Comparison of ENCODE assay signal across 9 cellular contexts in the genomic region with DNA sequence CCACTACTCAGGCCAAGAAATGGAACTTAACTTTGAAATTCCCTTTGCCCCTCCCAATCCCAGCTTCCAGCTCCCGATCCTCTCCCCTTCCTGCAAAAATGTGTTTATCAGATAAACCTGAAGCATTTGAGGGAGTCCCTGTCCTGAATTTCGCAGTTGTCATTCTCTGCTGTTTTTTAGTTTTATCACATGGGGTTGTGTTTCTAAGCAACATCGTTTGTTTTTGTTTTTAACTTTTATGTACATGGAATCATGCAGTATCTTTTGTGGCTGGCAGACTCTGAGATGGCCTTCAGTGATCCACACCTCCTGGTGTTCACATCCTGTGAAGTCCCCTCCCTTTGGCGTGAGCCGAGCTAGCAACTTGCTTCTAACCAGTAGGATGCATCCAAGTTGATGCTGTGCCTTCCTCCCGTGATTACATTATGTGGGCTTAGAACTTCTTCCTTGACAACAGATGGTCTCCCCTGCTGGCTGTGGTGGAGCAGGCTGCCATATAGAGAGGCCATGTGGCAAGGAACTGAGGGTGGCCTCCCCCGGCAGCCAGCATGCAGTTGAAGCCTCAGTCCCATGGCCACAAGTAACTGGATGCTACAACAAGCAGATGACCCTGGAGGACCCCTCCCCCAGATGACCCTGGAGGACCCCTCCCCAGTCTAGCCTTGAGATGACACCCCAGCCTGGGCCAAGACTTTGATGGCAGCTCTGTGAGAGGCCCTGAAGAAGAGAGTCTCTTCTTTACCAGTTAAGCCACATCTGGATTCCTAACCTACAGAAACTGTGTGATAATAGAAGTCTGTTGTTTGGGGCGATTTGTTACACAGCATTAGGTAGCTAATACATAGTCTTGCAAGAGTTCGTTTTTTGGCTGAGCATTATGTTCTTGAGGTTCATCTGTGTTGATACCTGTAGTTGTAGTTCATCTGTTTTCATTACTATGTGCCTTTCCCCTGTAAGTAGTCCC. TPM values are rescaled to one million over a fixed set of nuclear protein-coding genes. Genes with fewer than 3 reads are reported as not detected.
A peak's percentile ranks its signal among the peaks of the same experiment; 100 is the strongest.
DNase-seq lines count a peak whose midpoint lies in the region; ATAC-seq and TF ChIP-seq lines count a peak whose summit lies in the region.
"Had no signal": no experiment of that assay in that cellular context is flagged by ENCODE, and none has a peak within 500 bp of the region (broad histone marks: within the 10 kb centered on the region; RNA-seq: fewer than 3 reads in every experiment).

No MANE protein-coding gene starts in this region.

- H3K27ac Mint-ChIP-seq in type B pancreatic cell: peak overlapping the region; percentile 87

- peak overlapping the region in 1 of 2 experiments; percentile 47 for H3K4ac ChIP-seq in mesenchymal stem cell (ENCODE audit: low read depth in 1 of 2, low read length in 2 of 2)

- ATAC-seq in Right ventricle myocardium superior (ENCODE audit: poor library complexity): no peak

- H3K4me1 Mint-ChIP-seq in type B pancreatic cell (ENCODE audit: unreplicated experiment): peaks cover 65% of the 10 kb centered on the region

- H3K9me3 Mint-ChIP-seq in type B pancreatic cell: no peaks in the 10 kb centered on the region

- H3K36me3 Mint-ChIP-seq in type B pancreatic cell: peaks cover 22% of the 10 kb centered on the region

- H3K18ac ChIP-seq in mesenchymal stem cell (ENCODE audit: low read depth in 1 of 2, low read length in 2 of 2): peak overlapping the region; percentile 76 to 88

- H3K27me3 ChIP-seq in cardiac muscle cell (no peaks in the 10 kb centered on the region), mesenchymal stem cell (ENCODE audit: control insufficient read depth in 1 of 2, insufficient read depth in 1 of 2, low read length in 2 of 2) (no peaks in the 10 kb centered on the region)

- H2AK5ac ChIP-seq in mesenchymal stem cell (ENCODE audit: low read length, severe bottlenecking): peak overlapping the region; percentile 76

- H2BK15ac ChIP-seq in mesenchymal stem cell (ENCODE audit: low read depth, poor library complexity, severe bottlenecking): no peak overlapping the region

- H3K4me3 ChIP-seq in cardiac muscle cell: no peak overlapping the region
- H3K4me3 ChIP-seq in mesenchymal stem cell (ENCODE audit: insufficient read depth in 1 of 2, low read depth in 1 of 2, low read length in 2 of 2): no peak overlapping the region

- H3K4me3 Mint-ChIP-seq in type B pancreatic cell: no peak overlapping the region

- H2AFZ ChIP-seq in mesenchymal stem cell (ENCODE audit: low read depth, low read length): no peak overlapping the region

- no peak overlapping the region for H2BK120ac ChIP-seq in mesenchymal stem cell (ENCODE audit: low read depth, low read length)

- H3K27ac ChIP-seq in cardiac muscle cell (peak overlapping the region; percentile 98), mesenchymal stem cell (ENCODE audit: low read length, poor library complexity, severe bottlenecking) (peak overlapping the region; percentile 57)

- no peaks in the 10 kb centered on the region for H3K36me3 ChIP-seq in cardiac muscle cell
- H3K36me3 ChIP-seq in mesenchymal stem cell (ENCODE audit: control insufficient read depth in 1 of 2, insufficient read depth in 2 of 2, low read depth in 1 of 2, low read length in 2 of 2): peaks cover 30 to 52% of the 10 kb centered on the region in 2 experiments

- no peak for TF ChIP-seq CTCF in cardiac muscle cell (IDR thresholded peaks at IDR 0.05; ENCODE audit: low read depth, low read length)
- no peak for TF ChIP-seq CTCF in type B pancreatic cell (conservative IDR thresholded peaks at IDR 0.05)

- no peaks in the 10 kb centered on the region for H3K27me3 Mint-ChIP-seq in type B pancreatic cell

- H2BK12ac ChIP-seq in mesenchymal stem cell (ENCODE audit: low read length in 2 of 2): peak overlapping the region; percentile 0 to 59

- intact Hi-C loops in Right ventricle myocardium superior (cut with DNase I): no loop called here

- peak overlapping the region in 1 of 2 experiments; percentile 37 for H3K14ac ChIP-seq in mesenchymal stem cell (ENCODE audit: low read length in 2 of 2)

- no peaks in the 10 kb centered on the region for H3K79me1 ChIP-seq in mesenchymal stem cell (replicated peaks; ENCODE audit: low read length, poor library complexity, severe bottlenecking)

- no peak overlapping the region for H3K23ac ChIP-seq in mesenchymal stem cell (ENCODE audit: low read length in 2 of 2)

- no peak overlapping the region for H3K4me2 ChIP-seq in mesenchymal stem cell (ENCODE audit: low read length, poor library complexity, severe bottlenecking)

- peak overlapping the region; percentile 79 for H4K8ac ChIP-seq in mesenchymal stem cell (ENCODE audit: low read length)

- H4K91ac ChIP-seq in mesenchymal stem cell (ENCODE audit: low read length): peak overlapping the region; percentile 85

- H3K9ac ChIP-seq in mesenchymal stem cell (ENCODE audit: low read length): peak overlapping the region; percentile 52

- peaks cover 47% of the 10 kb centered on the region for H3K4me1 ChIP-seq in cardiac muscle cell (ENCODE audit: low read depth)
- H3K4me1 ChIP-seq in mesenchymal stem cell (ENCODE audit: control insufficient read depth, insufficient read depth, low read depth, low read length): peaks cover 67% of the 10 kb centered on the region

- DNase-seq in cardiac muscle cell (ENCODE audit: low read depth in 1 of 2, low spot score in 1 of 2) (peak in 1 of 2 donors; percentile 62), Right ventricle myocardium superior (no peak), dermis blood vessel endothelial cell (peak; percentile 88), mesenchymal stem cell (peak; percentile 90), type B pancreatic cell (ENCODE audit: extremely low spot score, unreplicated experiment) (no peak), amniotic stem cell (lab: John Stamatoyannopoulos, UW) (no peak), activated gamma-delta T cell treated with Interleukin-2 at 50 U/mL for 16 hours (no peak)
- DNase-seq in stimulated activated CD4-positive, alpha-beta T cell treated with anti-CD3 and anti-CD28 coated beads, Interleukin-4, amount 100 ng/mL, for 4 hours: no peak
- DNase-seq: MM.1S had no signal

- no peaks in the 10 kb centered on the region for H3K9me3 ChIP-seq in cardiac muscle cell (ENCODE audit: low read depth)
- H3K9me3 ChIP-seq in mesenchymal stem cell (ENCODE audit: control insufficient read depth, low read length): no peaks in the 10 kb centered on the region

- no peak overlapping the region for H2BK5ac ChIP-seq in mesenchymal stem cell (ENCODE audit: low read depth, low read length, poor library complexity, severe bottlenecking)

- WGBS in mesenchymal stem cell: 78% methylated on average over 8 of the region's 9 CpGs

RNA-seq across cellular contexts. Expression of a gene that starts 27.7 kb away (rescaled TPM):
- 55.0 and 71.3 TPM in 2 replicates for total RNA-seq in cardiac muscle cell
- polyA plus RNA-seq in cardiac muscle cell: 35.8 and 48.5 TPM in 2 replicates
- total RNA-seq in Right ventricle myocardium superior: 9.0 TPM
- 35.4 and 42.3 TPM in 2 replicates for total RNA-seq in dermis blood vessel endothelial cell
- 48.8 TPM for polyA plus RNA-seq in mesenchymal stem cell (2013, experiment 1 of 2)
- 47.7 TPM for polyA plus RNA-seq in mesenchymal stem cell (2013, experiment 2 of 2)
- 42.6 and 49.5 TPM in 2 replicates for total RNA-seq in type B pancreatic cell (ENCODE audit: low replicate concordance)

Comparison
In these comparisons a context has a peak if more than half of its experiments do, and no peak if none do; other contexts are left out.
1. DNase-seq: peak in dermis blood vessel endothelial cell (single experiment) and mesenchymal stem cell (single experiment); none in Right ventricle myocardium superior (single experiment), type B pancreatic cell (single experiment), amniotic stem cell (single experiment), stimulated activated CD4-positive, alpha-beta T cell treated with anti-CD3 and anti-CD28 coated beads, Interleukin-4, amount 100 ng/mL, for 4 hours (0 of 2) and activated gamma-delta T cell treated with Interleukin-2 at 50 U/mL for 16 hours (single experiment).